In the genomic region with DNA sequence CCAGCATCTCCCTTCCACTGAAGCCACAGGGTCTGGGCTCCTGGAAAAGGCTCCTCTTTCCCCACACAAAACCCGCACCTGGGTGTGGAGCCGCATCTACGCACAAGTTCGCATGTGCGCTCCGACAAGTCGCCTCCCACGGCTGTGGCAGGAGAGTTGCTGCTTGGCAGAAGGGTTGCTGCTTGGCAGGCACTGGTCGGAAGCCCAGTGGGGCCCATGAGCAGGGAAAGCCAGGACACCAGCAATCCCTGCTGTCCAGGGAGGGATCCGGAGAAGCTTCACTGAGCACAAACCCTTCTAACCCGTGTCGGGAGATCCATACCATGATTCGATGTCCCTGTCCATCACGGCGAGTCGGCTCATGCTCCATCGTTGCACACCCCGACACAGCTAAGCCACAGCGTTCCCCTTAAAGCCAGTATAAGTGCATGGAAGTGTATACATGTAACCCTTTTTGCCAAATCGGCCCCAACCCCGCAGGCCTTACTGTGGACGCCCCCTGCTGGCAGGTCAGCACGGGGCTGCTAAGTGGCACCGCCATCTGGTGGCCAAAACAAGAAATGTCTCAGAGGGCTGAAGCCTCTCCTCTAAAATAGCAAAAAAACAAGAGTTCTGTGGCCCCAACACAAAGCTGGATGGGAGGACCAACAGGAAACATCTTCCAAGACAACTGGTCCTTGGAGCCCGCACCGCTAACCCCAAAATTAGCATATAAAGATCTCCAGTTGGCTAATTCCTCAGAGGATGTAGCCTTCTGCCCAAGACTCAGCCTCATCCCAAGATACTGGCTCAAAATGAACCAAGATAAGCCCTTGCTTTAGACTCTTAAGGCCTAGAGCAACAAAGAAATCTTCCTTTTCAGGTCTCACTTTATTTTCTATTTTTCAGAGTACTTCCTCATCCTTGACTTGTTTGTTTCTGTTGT, we compare ENCODE assay signal across 8 cellular contexts. TPM values are rescaled to one million over a fixed set of nuclear protein-coding genes. Genes with fewer than 3 reads are reported as not detected.
A peak's percentile ranks its signal among the peaks of the same experiment; 100 is the strongest.
DNase-seq lines count a peak whose midpoint lies in the region; ATAC-seq and TF ChIP-seq lines count a peak whose summit lies in the region.

No MANE protein-coding gene starts in this region.

- H3K4me3 ChIP-seq in suprapubic skin: no peak overlapping the region

- TF ChIP-seq EP300 in suprapubic skin (IDR thresholded peaks at IDR 0.05): no peak

- peaks cover 10% of the 10 kb centered on the region for H3K4me1 ChIP-seq in suprapubic skin

- no peak for ATAC-seq in GM19023 (IDR thresholded peaks at IDR 0.05; ENCODE audit: unreplicated experiment)

- H3K36me3 ChIP-seq in suprapubic skin: peaks cover 30% of the 10 kb centered on the region

- H3K27me3 ChIP-seq in suprapubic skin: peaks cover 10% of the 10 kb centered on the region

- H3K27ac ChIP-seq in suprapubic skin: no peak overlapping the region

- TF ChIP-seq CTCF in suprapubic skin (IDR thresholded peaks at IDR 0.05): peak; percentile 99 to 100

- WGBS in suprapubic skin: 51% methylated on average over 24 of the region's 26 CpGs

- no peaks in the 10 kb centered on the region for H3K9me3 ChIP-seq in suprapubic skin

- TF ChIP-seq POLR2A in suprapubic skin (IDR thresholded peaks at IDR 0.05): no peak

- DNase-seq in GDM1 (lab: John Stamatoyannopoulos, UW) (peak; percentile 75), LHCN-M2 (ENCODE audit: low read depth) (peak; percentile 67), SHP77 (lab: John Stamatoyannopoulos, UW) (peak; percentile 56 to 63), fibroblast of the conjunctiva (ENCODE audit: low read depth) (peak; percentile 60), occipital lobe (lab: John Stamatoyannopoulos, UW) (peak; percentile 70), suprapubic skin (ENCODE audit: low spot score in 2 of 2) (peak in 1 of 2 donors; percentile 85)
- peak; percentile 81 for DNase-seq in activated T-helper 9 cell treated with anti-CD3 and anti-CD28 coated beads, Interleukin-2, amount 50 U/mL, for 16 hours (ENCODE audit: low read depth)

RNA-seq across cellular contexts. Expression of gene ANKRD63, which starts 8.3 kb away (rescaled TPM):
- total RNA-seq in LHCN-M2 (2014; rRNA removed): not detected in 2 replicates
- polyA plus RNA-seq in LHCN-M2 (2012): not detected
- not detected for total RNA-seq in occipital lobe
- not detected for total RNA-seq in suprapubic skin

RNA-seq across cellular contexts. Expression of gene PLCB2, which starts 33.1 kb away (rescaled TPM):
- total RNA-seq in LHCN-M2 (2014; rRNA removed) (0.75 and 1.9 TPM in 2 replicates), occipital lobe (3.3 TPM), suprapubic skin (1 to 10 TPM in 3 of 4 donors, under 1 TPM in 1; 0.34 to 3.0 (median 2.0) TPM)
- polyA plus RNA-seq in LHCN-M2 (2012): 0.50 TPM

RNA-seq across cellular contexts. Expression of gene PAK6, which starts 35.7 kb away (rescaled TPM):
- total RNA-seq in LHCN-M2 (2014; rRNA removed) (under 0.01 TPM in 1 of 2 replicates, not detected in the other), occipital lobe (11.2 TPM), suprapubic skin (100 to 1,000 TPM in 1 of 4 donors, 10 to 100 TPM in 3; 71.7 to 145 (median 79.2) TPM)
- not detected for polyA plus RNA-seq in LHCN-M2 (2012)

RNA-seq across cellular contexts. Expression of gene INAFM2, which starts 48.9 kb away (rescaled TPM):
- total RNA-seq in LHCN-M2 (2014; rRNA removed) (16.4 and 19.7 TPM in 2 replicates), occipital lobe (14.8 TPM), suprapubic skin (1 to 10 TPM; 3.3 to 9.1 (median 6.1) TPM)
- 23.8 TPM for polyA plus RNA-seq in LHCN-M2 (2012)

Comparison
In these comparisons a context has a peak if more than half of its experiments do, and no peak if none do; other contexts are left out.
1. RNA of gene PAK6, which starts 35.7 kb away (total RNA-seq): 71.7 to 145 TPM in suprapubic skin and 11.2 TPM in occipital lobe (single experiment); under 0.01 TPM in LHCN-M2; every median in the first group is over 10 times any median in the second.